11 cellular contexts compared by ENCODE assay signal in the genomic region with DNA sequence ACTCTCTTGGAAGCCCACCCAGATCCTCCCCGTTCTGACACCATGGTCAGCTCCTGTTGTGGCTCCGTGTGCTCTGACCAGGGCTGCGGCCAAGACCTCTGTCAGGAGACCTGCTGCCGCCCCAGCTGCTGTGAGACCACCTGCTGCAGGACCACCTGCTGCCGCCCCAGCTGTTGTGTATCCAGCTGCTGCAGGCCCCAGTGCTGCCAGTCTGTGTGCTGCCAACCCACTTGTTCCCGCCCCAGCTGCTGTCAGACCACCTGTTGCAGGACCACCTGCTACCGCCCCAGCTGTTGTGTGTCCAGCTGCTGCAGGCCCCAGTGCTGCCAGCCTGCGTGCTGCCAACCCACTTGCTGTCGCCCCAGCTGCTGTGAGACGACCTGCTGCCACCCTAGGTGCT. TPM values are rescaled to one million over a fixed set of nuclear protein-coding genes. Genes with fewer than 3 reads are reported as not detected.
DNase-seq lines count a peak whose midpoint lies in the region; ATAC-seq and TF ChIP-seq lines count a peak whose summit lies in the region.
"Not testable (repeated sequence)": the region's sequence is repeated elsewhere in the genome, so short reads cannot be mapped to it uniquely, and the experiment has no call there.
"Had no signal": no experiment of that assay in that cellular context is flagged by ENCODE, and none has a peak within 500 bp of the region (broad histone marks: within the 10 kb centered on the region; RNA-seq: fewer than 3 reads in every experiment).

A gene (plus strand): TSS at position 43 of the 400 bp plus-strand sequence. CDS start 0 bp downstream, at position 43.

- H3K27ac ChIP-seq in A673 (ENCODE audit: low read depth, low read length, poor library complexity, severe bottlenecking), result not testable (repeated sequence)
- peak within 1 kb of the TSS; percentile 75 for H3K27ac ChIP-seq in HCT116 (ENCODE audit: low read depth, low read length)
- peak within 1 kb of the TSS; percentile 50 for H3K27ac ChIP-seq in PC-3 (ENCODE audit: low read length)
- peak within 1 kb of the TSS; percentile 56 for H3K27ac ChIP-seq in SJSA1

- intact Hi-C loops in A673 (cut with micrococcal nuclease; ENCODE audit: unreplicated experiment); HCT116 (cut with micrococcal nuclease); PC-3 (cut with micrococcal nuclease): not testable (repeated sequence)

- H3K36me3 Mint-ChIP-seq in chondrocyte (ENCODE audit: low read depth); osteocyte (ENCODE audit: unreplicated experiment): not testable (repeated sequence)

- RAD21 ChIA-PET in HCT116 (lab: Charles Lee; ENCODE audit: low non-redundant PET in 1 of 2, low total read pairs in 2 of 2, uncharacterized antibody in 2 of 2, unreplicated experiment in 2 of 2), result not testable (repeated sequence)

- H3K4me3 Mint-ChIP-seq in chondrocyte (ENCODE audit: unreplicated experiment); osteocyte (ENCODE audit: unreplicated experiment): not testable (repeated sequence)

- not testable (repeated sequence) for H4K20me1 ChIP-seq in HCT116 (ENCODE audit: insufficient read depth); PC-3 (ENCODE audit: low read length)

- H3K4me2 ChIP-seq in HCT116 (ENCODE audit: low read length) (peak within 1 kb of the TSS; percentile 59), PC-3 (ENCODE audit: low read length) (peak within 1 kb of the TSS; percentile 54)

- not testable (repeated sequence) for H3K9me3 ChIP-seq in A673 (ENCODE audit: low read depth, low read length, poor library complexity, severe bottlenecking); HCT116 (ENCODE audit: control insufficient read depth in 1 of 2, insufficient read depth in 1 of 2, low read depth in 1 of 2, low read length in 2 of 2); PC-3 (ENCODE audit: low read length); SJSA1 (replicated peaks)

- H3F3A ChIP-seq in PC-3 (ENCODE audit: low read length, unreplicated experiment), result not testable (repeated sequence)

- peak; percentile 28 for DNase-seq in A673 (ENCODE audit: low spot score)
- DNase-seq in HCT116 (ENCODE audit: low read depth, low spot score); PC-3; SJSA1 (ENCODE audit: low read depth in 1 of 2, low spot score in 2 of 2); chondrocyte (ENCODE audit: low spot score); osteocyte (ENCODE audit: extremely low spot score, unreplicated experiment): not testable (repeated sequence)

- not testable (repeated sequence) for TF ChIP-seq EP300 in Ishikawa (IDR thresholded peaks at IDR 0.05; ENCODE audit: borderline replicate concordance)

- ATAC-seq in HCT116, PC-3: not testable (repeated sequence)

- H3K36me3 ChIP-seq in A673 (ENCODE audit: insufficient read depth, low read length, poor library complexity, severe bottlenecking); PC-3 (ENCODE audit: low read depth, low read length); SJSA1: not testable (repeated sequence)
- peaks cover 0 to 16% of the 10 kb centered on the region in 2 experiments; a peak in 2 of 4 replicates for H3K36me3 ChIP-seq in HCT116 (ENCODE audit: control insufficient read depth in 1 of 2, insufficient read depth in 2 of 2, low read length in 2 of 2)

- H3K9me2 ChIP-seq in HCT116 (ENCODE audit: insufficient read depth); PC-3 (replicated peaks; ENCODE audit: low read length): not testable (repeated sequence)

- H3K4me1 ChIP-seq in A673 (ENCODE audit: insufficient read depth, low read length, poor library complexity, severe bottlenecking), result not testable (repeated sequence)
- H3K4me1 ChIP-seq in HCT116 (ENCODE audit: control insufficient read depth in 1 of 2, insufficient read depth in 2 of 2, low read length in 2 of 2), result peaks cover 13 to 47% of the 10 kb centered on the region in 2 experiments
- peaks cover 24% of the 10 kb centered on the region for H3K4me1 ChIP-seq in PC-3 (ENCODE audit: insufficient read depth, low read length)
- peaks cover 15% of the 10 kb centered on the region for H3K4me1 ChIP-seq in SJSA1 (replicated peaks)

- H3K9ac ChIP-seq in HCT116 (ENCODE audit: low read length), result peak within 1 kb of the TSS; percentile 50
- H3K9ac ChIP-seq in PC-3 (ENCODE audit: low read length), result not testable (repeated sequence)

- peak within 1 kb of the TSS; percentile 9 for H3K27ac Mint-ChIP-seq in chondrocyte (ENCODE audit: unreplicated experiment)
- H3K27ac Mint-ChIP-seq in osteocyte (ENCODE audit: unreplicated experiment), result peak within 1 kb of the TSS; percentile 27

- not testable (repeated sequence) for H3K79me2 ChIP-seq in HCT116 (ENCODE audit: insufficient read depth, low read length); PC-3 (ENCODE audit: low read length)

- not testable (repeated sequence) for TF ChIP-seq CTCF in A673 (conservative IDR thresholded peaks at IDR 0.05; ENCODE audit: low read depth, low read length); HCT116 (IDR thresholded peaks at IDR 0.05 in 2 of 3, conservative IDR thresholded peaks at IDR 0.05 in 1 of 3; ENCODE audit: borderline replicate concordance in 1 of 3, insufficient read depth in 1 of 3, low read depth in 2 of 3, low read length in 2 of 3); PC-3 (conservative IDR thresholded peaks at IDR 0.05; ENCODE audit: low read depth, low read length); chondrocyte (IDR thresholded peaks at IDR 0.05); osteocyte (IDR thresholded peaks at IDR 0.05)

- POLR2A ChIA-PET in A673 (lab: Charles Lee; ENCODE audit: low non-redundant PET); HCT116 (lab: Charles Lee); PC-3 (lab: Charles Lee; ENCODE audit: unreplicated experiment): not testable (repeated sequence)

- H2AFZ ChIP-seq in HCT116 (ENCODE audit: low read depth, low read length, poor library complexity, severe bottlenecking); PC-3 (ENCODE audit: low read length): not testable (repeated sequence)

- not testable (repeated sequence) for H3K27me3 Mint-ChIP-seq in chondrocyte (ENCODE audit: low read depth); osteocyte (ENCODE audit: unreplicated experiment)

- H3K4me1 Mint-ChIP-seq in chondrocyte (ENCODE audit: low read depth) (peaks cover 24% of the 10 kb centered on the region), osteocyte (ENCODE audit: unreplicated experiment) (peaks cover 30% of the 10 kb centered on the region)

- not testable (repeated sequence) for H3K4me3 ChIP-seq in A673 (ENCODE audit: low read depth, low read length, poor library complexity, severe bottlenecking); SJSA1
- H3K4me3 ChIP-seq in HCT116 (replicated peaks in 1 of 2; ENCODE audit: low read depth in 1 of 2, low read length in 2 of 2) (peak within 1 kb of the TSS; percentile 28 to 44), PC-3 (ENCODE audit: low read length) (peak within 1 kb of the TSS; percentile 36; the same call in 1 of the 2 replicates)

- not testable (repeated sequence) for BruUV-seq in A673 (replicated peaks; lab: Mats Ljungman, UMichigan); HCT116 (replicated peaks; lab: Mats Ljungman, UMichigan); PC-3 (replicated peaks; lab: Mats Ljungman, UMichigan)

- not testable (repeated sequence) for TF ChIP-seq POLR2A in HCT116 (IDR thresholded peaks at IDR 0.05; ENCODE audit: borderline replicate concordance, extremely low read depth, insufficient read depth, insufficient read length)

- H3K27me3 ChIP-seq in A673 (replicated peaks; ENCODE audit: insufficient read depth, low read depth, low read length, poor library complexity); HCT116 (ENCODE audit: insufficient read depth, low read length); PC-3 (ENCODE audit: low read length); SJSA1 (replicated peaks): not testable (repeated sequence)

- CTCF ChIA-PET in A673 (lab: Charles Lee); HCT116 (lab: Charles Lee); PC-3 (lab: Charles Lee): not testable (repeated sequence)

- H3K9me3 Mint-ChIP-seq in chondrocyte (ENCODE audit: low read depth); osteocyte (ENCODE audit: unreplicated experiment): not testable (repeated sequence)

- TF ChIP-seq RAD21 in HCT116 (IDR thresholded peaks at IDR 0.05; ENCODE audit: low read depth); Ishikawa (IDR thresholded peaks at IDR 0.05; ENCODE audit: low read depth): not testable (repeated sequence)

RNA-seq across cellular contexts. Expression of the gene that starts here (rescaled TPM):
- total RNA-seq in A673 (2021) (1.0 and 1.2 TPM in 2 replicates), HCT116 (2021; ENCODE audit: unreplicated experiment) (not detected), PC-3 (2014; rRNA removed) (not detected in 2 replicates), chondrocyte (not detected in 3 replicates), osteocyte (not detected in 2 replicates)
- 0.27 and 0.56 TPM in 2 replicates for polyA plus RNA-seq in HCT116 (2012)
- not detected in 2 replicates for total RNA-seq in SJSA1 (2014; rRNA removed; shearing (Covaris generic))
- total RNA-seq: CD4-positive, CD25-positive, alpha-beta regulatory T cell; Daoy; H4; HT-29 had no signal
- polyA plus RNA-seq: CD4-positive, CD25-positive, alpha-beta regulatory T cell had no signal
